ENCODE assay signal across 8 cellular contexts in the genomic region with DNA sequence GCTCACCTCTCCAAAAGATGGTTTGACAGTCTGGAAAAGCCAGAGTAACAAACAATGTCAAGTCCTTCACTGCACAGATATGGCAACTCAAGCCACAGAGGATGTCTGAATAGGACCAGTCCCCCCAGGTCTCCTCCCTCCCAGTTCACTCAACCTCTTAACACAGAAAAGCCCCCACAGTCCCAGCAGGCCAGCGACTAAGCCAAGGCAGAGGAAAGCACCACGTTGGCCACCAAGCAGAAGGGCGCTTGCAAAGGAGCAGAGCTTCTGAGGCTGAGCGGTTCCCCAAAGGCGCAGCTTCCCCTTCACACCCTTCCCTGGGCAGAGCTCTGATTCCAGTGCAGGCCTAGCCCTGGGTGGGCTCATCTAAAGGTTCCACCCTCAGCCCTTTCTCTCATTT.
DNase-seq lines count a peak whose midpoint lies in the region; ATAC-seq and TF ChIP-seq lines count a peak whose summit lies in the region.

No MANE protein-coding gene starts in this region.

- H3K27me3 ChIP-seq in GM06990 (replicated peaks; ENCODE audit: control insufficient read depth, insufficient read depth, low read length): no peaks in the 10 kb centered on the region
- no peaks in the 10 kb centered on the region for H3K27me3 ChIP-seq in parathyroid adenoma (ENCODE audit: control insufficient read depth, insufficient read depth, low read length)

- H3K9me3 Mint-ChIP-seq in activated T-helper 1 cell treated with anti-CD3 and anti-CD28 coated beads, Interleukin-12 subunit alpha, Interleukin-12 subunit beta, Interleukin-2, Interleukin-4 antibody, amounts not matched to agents 30 ng/mL and 10 ng/mL and 1 ng/mL, durations not matched to agents 14 hours and 24 hours and 36 hours: no peaks in the 10 kb centered on the region

- no peaks in the 10 kb centered on the region for H3K9me3 ChIP-seq in parathyroid adenoma (ENCODE audit: control insufficient read depth, low read length)

- peak overlapping the region; percentile 73 for H2AFZ ChIP-seq in parathyroid adenoma

- intact Hi-C loops in activated T-helper 1 cell treated with anti-CD3 and anti-CD28 coated beads, Interleukin-12 subunit alpha, Interleukin-12 subunit beta, Interleukin-2, Interleukin-4 antibody, amounts not matched to agents 30 ng/mL and 10 ng/mL and 1 ng/mL, durations not matched to agents 14 hours and 24 hours and 36 hours (cut with micrococcal nuclease): loop anchor here (2.0 to 10.0 kb wide), 3 partner anchors 60 to 346 kb away; partner anchors contain the start of gene CAPN5

- H3K27ac Mint-ChIP-seq in activated T-helper 1 cell treated with anti-CD3 and anti-CD28 coated beads, Interleukin-12 subunit alpha, Interleukin-12 subunit beta, Interleukin-2, Interleukin-4 antibody, amounts not matched to agents 30 ng/mL and 10 ng/mL and 1 ng/mL, durations not matched to agents 14 hours and 24 hours and 36 hours: peak overlapping the region; percentile 77

- H3K79me2 ChIP-seq in parathyroid adenoma: no peaks in the 10 kb centered on the region

- peak overlapping the region; percentile 82 for H3K4me3 ChIP-seq in GM06990 (replicated peaks; ENCODE audit: low read depth, low read length)
- H3K4me3 ChIP-seq in parathyroid adenoma (ENCODE audit: low read depth, low read length): peak overlapping the region; percentile 27

- peaks cover 46% of the 10 kb centered on the region for H3K4me1 Mint-ChIP-seq in activated T-helper 1 cell treated with anti-CD3 and anti-CD28 coated beads, Interleukin-12 subunit alpha, Interleukin-12 subunit beta, Interleukin-2, Interleukin-4 antibody, amounts not matched to agents 30 ng/mL and 10 ng/mL and 1 ng/mL, durations not matched to agents 14 hours and 24 hours and 36 hours (ENCODE audit: low read depth)

- ATAC-seq in GM21717 (IDR thresholded peaks at IDR 0.05; ENCODE audit: unreplicated experiment): peak; percentile 35

- DNase-seq in GM06990 (ENCODE audit: extremely low read depth, insufficient read length) (no peak), KG1 (lab: John Stamatoyannopoulos, UW) (peak; percentile 63), germinal center (ENCODE audit: low spot score) (peak; percentile 47), NCI-H187 (lab: John Stamatoyannopoulos, UW) (no peak), NCI-H1092 treated with DMSO at 0.1 percent for 48 hours (lab: John Stamatoyannopoulos, UW) (no peak)
- DNase-seq in activated T-helper 1 cell treated with anti-CD3 and anti-CD28 coated beads, Interleukin-12 subunit alpha, Interleukin-12 subunit beta, Interleukin-2, Interleukin-4 antibody, amounts not matched to agents 30 ng/mL and 10 ng/mL and 1 ng/mL, durations not matched to agents 14 hours and 24 hours and 36 hours (ENCODE audit: low spot score): peak; percentile 11

- H3K9ac ChIP-seq in parathyroid adenoma: no peak overlapping the region

- H3K4me3 Mint-ChIP-seq in activated T-helper 1 cell treated with anti-CD3 and anti-CD28 coated beads, Interleukin-12 subunit alpha, Interleukin-12 subunit beta, Interleukin-2, Interleukin-4 antibody, amounts not matched to agents 30 ng/mL and 10 ng/mL and 1 ng/mL, durations not matched to agents 14 hours and 24 hours and 36 hours: peak overlapping the region; percentile 88

- no peaks in the 10 kb centered on the region for H3K27me3 Mint-ChIP-seq in activated T-helper 1 cell treated with anti-CD3 and anti-CD28 coated beads, Interleukin-12 subunit alpha, Interleukin-12 subunit beta, Interleukin-2, Interleukin-4 antibody, amounts not matched to agents 30 ng/mL and 10 ng/mL and 1 ng/mL, durations not matched to agents 14 hours and 24 hours and 36 hours (ENCODE audit: insufficient read depth)

- no peak overlapping the region for H3K27ac ChIP-seq in parathyroid adenoma

- no peaks in the 10 kb centered on the region for H3K36me3 Mint-ChIP-seq in activated T-helper 1 cell treated with anti-CD3 and anti-CD28 coated beads, Interleukin-12 subunit alpha, Interleukin-12 subunit beta, Interleukin-2, Interleukin-4 antibody, amounts not matched to agents 30 ng/mL and 10 ng/mL and 1 ng/mL, durations not matched to agents 14 hours and 24 hours and 36 hours (ENCODE audit: low read depth)

- peak overlapping the region; percentile 63 for H3K4me2 ChIP-seq in parathyroid adenoma (ENCODE audit: low read length)

- H3K4me1 ChIP-seq in parathyroid adenoma: no peaks in the 10 kb centered on the region

- no peak for TF ChIP-seq CTCF in GM06990 (IDR thresholded peaks at IDR 0.05; ENCODE audit: insufficient read depth, low read length, poor library complexity, severe bottlenecking)
- TF ChIP-seq CTCF in parathyroid adenoma (IDR thresholded peaks at IDR 0.05): no peak

- H3K36me3 ChIP-seq in GM06990 (ENCODE audit: control insufficient read depth, insufficient read depth, low read length) (no peaks in the 10 kb centered on the region; the same call in none of the 2 replicates), parathyroid adenoma (ENCODE audit: control insufficient read depth, insufficient read depth, low read length) (no peaks in the 10 kb centered on the region)

Comparison
In these comparisons a context has a peak if more than half of its experiments do, and no peak if none do; other contexts are left out.
1. DNase-seq: peak in KG1 (single experiment), activated T-helper 1 cell treated with anti-CD3 and anti-CD28 coated beads, Interleukin-12 subunit alpha, Interleukin-12 subunit beta, Interleukin-2, Interleukin-4 antibody, amounts not matched to agents 30 ng/mL and 10 ng/mL and 1 ng/mL, durations not matched to agents 14 hours and 24 hours and 36 hours (single experiment) and germinal center (single experiment); none in GM06990 (single experiment), NCI-H187 (0 of 2) and NCI-H1092 treated with DMSO at 0.1 percent for 48 hours (single experiment).